In the genomic region with DNA sequence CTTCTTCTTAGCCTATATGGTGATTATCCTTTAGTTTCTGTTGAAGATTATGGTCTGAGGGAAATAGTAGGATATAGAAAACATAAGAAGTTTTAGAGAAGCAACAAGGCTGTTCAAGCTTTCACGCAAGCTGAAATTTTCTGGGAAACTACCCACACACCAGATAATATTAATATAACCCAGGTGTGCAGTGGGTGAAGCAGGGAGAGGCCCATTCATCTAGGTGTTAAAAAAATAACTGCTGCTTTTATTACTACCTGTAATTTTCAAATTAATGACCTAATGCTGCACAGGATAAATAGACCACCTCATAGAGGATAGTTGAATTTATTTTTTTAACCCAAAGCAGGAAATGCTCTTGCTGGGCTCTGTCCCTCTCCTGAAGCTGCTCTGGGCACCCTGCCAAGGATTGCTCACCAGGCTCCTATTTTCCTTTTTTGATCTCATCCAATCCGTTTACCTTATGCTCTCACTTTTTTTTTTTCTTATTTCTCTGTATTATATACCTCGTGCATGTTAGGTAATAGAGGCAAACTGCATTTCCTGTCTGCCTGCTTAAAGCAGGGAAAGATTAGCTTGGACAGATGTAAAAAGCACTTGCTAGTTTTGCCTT, we compare ENCODE assay signal across 8 cellular contexts.
A peak's percentile ranks its signal among the peaks of the same experiment; 100 is the strongest.
DNase-seq lines count a peak whose midpoint lies in the region; ATAC-seq, FAIRE-seq and TF ChIP-seq lines count a peak whose summit lies in the region.

No MANE protein-coding gene starts in this region.

- H3K4me1 ChIP-seq in BE2C: no peaks in the 10 kb centered on the region

- TF ChIP-seq CTCF in BE2C (IDR thresholded peaks at IDR 0.05; ENCODE audit: low read depth, low read length): no peak
- no peak for TF ChIP-seq CTCF in foreskin fibroblast (IDR thresholded peaks at IDR 0.05; ENCODE audit: low read depth, low read length)
- TF ChIP-seq CTCF in D721Med (IDR thresholded peaks at IDR 0.05; ENCODE audit: insufficient read depth, missing control alignments): no peak

- no peaks in the 10 kb centered on the region for H3K36me3 ChIP-seq in BE2C

- no peaks in the 10 kb centered on the region for H3K9me3 ChIP-seq in BE2C

- DNase-seq in BE2C (peak; percentile 72), NCI-H1048 (lab: John Stamatoyannopoulos, UW) (peak; percentile 52), foreskin fibroblast (peak; percentile 83 to 94), superior temporal gyrus (ENCODE audit: extremely low spot score) (peak; percentile 65), D721Med (ENCODE audit: insufficient read length, low spot score) (no peak), hepatic stellate cell (ENCODE audit: low spot score) (no peak), SIG-M5 (lab: John Stamatoyannopoulos, UW) (no peak)

- no peak overlapping the region for H3K4me3 ChIP-seq in BE2C (ENCODE audit: low read depth, low read length)
- H3K4me3 ChIP-seq in foreskin fibroblast (ENCODE audit: low read depth in 1 of 2, low read length in 2 of 2): no peak overlapping the region

- H3K27me3 ChIP-seq in BE2C: no peaks in the 10 kb centered on the region

- peak; percentile 80 for ATAC-seq in SK-N-SH treated with all-trans-retinoic acid at 6 μM for 48 hours

- FAIRE-seq in D721Med (lab: Jason Lieb, UNC): no peak

TF ChIP-seq in SK-N-SH treated with all-trans-retinoic acid at 6 μM for 48 hours, 23 proteins besides CTCF, POLR2A, EP300 and RAD21:
- no peak for TF ChIP-seq BACH2 (CRISPR knock-in tag; IDR thresholded peaks at IDR 0.05; ENCODE audit: borderline replicate concordance)
- no peak for TF ChIP-seq ARNTL (CRISPR knock-in tag; IDR thresholded peaks at IDR 0.05; ENCODE audit: borderline replicate concordance, low read depth)
- TF ChIP-seq TCF4 (CRISPR knock-in tag; IDR thresholded peaks at IDR 0.05; ENCODE audit: borderline replicate concordance): peak; percentile 25; the same call in 1 of the 2 replicates
- TF ChIP-seq, protein P1, sequence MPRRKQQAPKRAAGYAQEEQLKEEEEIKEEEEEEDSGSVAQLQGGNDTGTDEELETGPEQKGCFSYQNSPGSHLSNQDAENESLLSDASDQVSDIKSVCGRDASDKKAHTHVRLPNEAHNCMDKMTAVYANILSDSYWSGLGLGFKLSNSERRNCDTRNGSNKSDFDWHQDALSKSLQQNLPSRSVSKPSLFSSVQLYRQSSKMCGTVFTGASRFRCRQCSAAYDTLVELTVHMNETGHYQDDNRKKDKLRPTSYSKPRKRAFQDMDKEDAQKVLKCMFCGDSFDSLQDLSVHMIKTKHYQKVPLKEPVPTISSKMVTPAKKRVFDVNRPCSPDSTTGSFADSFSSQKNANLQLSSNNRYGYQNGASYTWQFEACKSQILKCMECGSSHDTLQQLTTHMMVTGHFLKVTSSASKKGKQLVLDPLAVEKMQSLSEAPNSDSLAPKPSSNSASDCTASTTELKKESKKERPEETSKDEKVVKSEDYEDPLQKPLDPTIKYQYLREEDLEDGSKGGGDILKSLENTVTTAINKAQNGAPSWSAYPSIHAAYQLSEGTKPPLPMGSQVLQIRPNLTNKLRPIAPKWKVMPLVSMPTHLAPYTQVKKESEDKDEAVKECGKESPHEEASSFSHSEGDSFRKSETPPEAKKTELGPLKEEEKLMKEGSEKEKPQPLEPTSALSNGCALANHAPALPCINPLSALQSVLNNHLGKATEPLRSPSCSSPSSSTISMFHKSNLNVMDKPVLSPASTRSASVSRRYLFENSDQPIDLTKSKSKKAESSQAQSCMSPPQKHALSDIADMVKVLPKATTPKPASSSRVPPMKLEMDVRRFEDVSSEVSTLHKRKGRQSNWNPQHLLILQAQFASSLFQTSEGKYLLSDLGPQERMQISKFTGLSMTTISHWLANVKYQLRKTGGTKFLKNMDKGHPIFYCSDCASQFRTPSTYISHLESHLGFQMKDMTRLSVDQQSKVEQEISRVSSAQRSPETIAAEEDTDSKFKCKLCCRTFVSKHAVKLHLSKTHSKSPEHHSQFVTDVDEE (CRISPR knock-in tag; IDR thresholded peaks at IDR 0.05): no peak
- TF ChIP-seq CSDC2 (CRISPR knock-in tag; IDR thresholded peaks at IDR 0.05): no peak

Comparison
In these comparisons a context has a peak if more than half of its experiments do, and no peak if none do; other contexts are left out.
1. DNase-seq: peak in BE2C (single experiment), NCI-H1048 (single experiment), foreskin fibroblast (2 of 2) and superior temporal gyrus (single experiment); none in D721Med (single experiment), hepatic stellate cell (single experiment) and SIG-M5 (single experiment).